Comparison of ENCODE assay signal across 8 cellular contexts in genomic region chr12:51885294-51886020, GRCh38. TPM values are rescaled to one million over a fixed set of nuclear protein-coding genes. Genes with fewer than 3 reads are reported as not detected.
A peak's percentile ranks its signal among the peaks of the same experiment; 100 is the strongest.
DNase-seq lines count a peak whose midpoint lies in the region; ATAC-seq, FAIRE-seq and TF ChIP-seq lines count a peak whose summit lies in the region.
"Not testable (repeated sequence)": the region's sequence is repeated elsewhere in the genome, so short reads cannot be mapped to it uniquely, and the experiment has no call there.
"Had no signal": no experiment of that assay in that cellular context is flagged by ENCODE, and none has a peak within 500 bp of the region (broad histone marks: within the 10 kb centered on the region; RNA-seq: fewer than 3 reads in every experiment).

No MANE protein-coding gene starts in this region.

- not testable (repeated sequence) for TF ChIP-seq CTCF in IMR-90 (conservative IDR thresholded peaks at IDR 0.05; ENCODE audit: low read depth, low read length); mammary epithelial cell (conservative IDR thresholded peaks at IDR 0.05 in 1 of 2, IDR thresholded peaks at IDR 0.05 in 1 of 2; ENCODE audit: extremely low read depth in 1 of 2, insufficient read depth in 1 of 2, low read depth in 1 of 2, low read length in 2 of 2); HepG2 (CRISPR knock-in tag; IDR thresholded peaks at IDR 0.05)

- H3K9me3 ChIP-seq in IMR-90 (ENCODE audit: control insufficient read depth, insufficient read depth, low read length); mammary epithelial cell (replicated peaks; ENCODE audit: insufficient read depth, low read length); HepG2 (ENCODE audit: low read length): not testable (repeated sequence)

- H3K4me3 Mint-ChIP-seq in activated CD4-positive, alpha-beta memory T cell treated with anti-CD3 and anti-CD28 coated beads, Interleukin-2, amount 10 ng/mL, durations not matched to agents 7 days and 5 days: not testable (repeated sequence)

- peak overlapping the region; percentile 46; the same call in 1 of the 2 replicates for H3K4ac ChIP-seq in IMR-90 (ENCODE audit: low read depth, low read length)

- H3K79me1 ChIP-seq in IMR-90 (ENCODE audit: low read depth in 1 of 2, low read length in 2 of 2): not testable (repeated sequence)

- not testable (repeated sequence) for FAIRE-seq in HepG2 (lab: Jason Lieb, UNC)

- not testable (repeated sequence) for H3K4me2 ChIP-seq in IMR-90 (ENCODE audit: low read depth, low read length)
- H3K4me2 ChIP-seq in mammary epithelial cell (ENCODE audit: insufficient read depth, low read depth, low read length) (peak overlapping the region; percentile 7), HepG2 (ENCODE audit: low read depth, low read length) (peak overlapping the region; percentile 20; the same call in 1 of the 2 replicates)

- H2AFZ ChIP-seq in IMR-90 (replicated peaks; ENCODE audit: low read length, poor library complexity) (peak overlapping the region; percentile 74), mammary epithelial cell (ENCODE audit: low read depth, low read length) (peak overlapping the region; percentile 48)
- not testable (repeated sequence) for H2AFZ ChIP-seq in HepG2 (ENCODE audit: low read length)

- intact Hi-C loops in IMR-90 (cut with micrococcal nuclease); mammary epithelial cell (cut with micrococcal nuclease); HepG2 (cut with micrococcal nuclease; ENCODE audit: unreplicated experiment); sciatic nerve (cut with DNase I): not testable (repeated sequence)

- not testable (repeated sequence) for H3K27me3 Mint-ChIP-seq in activated CD4-positive, alpha-beta memory T cell treated with anti-CD3 and anti-CD28 coated beads, Interleukin-2, amount 10 ng/mL, durations not matched to agents 7 days and 5 days

- H3K4me3 ChIP-seq in IMR-90 (ENCODE audit: insufficient read depth, low read depth, low read length); mammary epithelial cell (replicated peaks in 1 of 3; ENCODE audit: insufficient read depth in 1 of 3, low read depth in 2 of 3, low read length in 3 of 3); HepG2 (replicated peaks in 1 of 3; ENCODE audit: insufficient read depth in 1 of 3, low read depth in 2 of 3, low read length in 3 of 3): not testable (repeated sequence)

- peak overlapping the region; percentile 13; the same call in 1 of the 2 replicates for H2BK20ac ChIP-seq in IMR-90 (ENCODE audit: low read depth, low read length)

- H3K18ac ChIP-seq in IMR-90 (ENCODE audit: low read depth, low read length): not testable (repeated sequence)

- not testable (repeated sequence) for H3K9ac ChIP-seq in IMR-90 (ENCODE audit: low read depth, low read length); mammary epithelial cell (ENCODE audit: insufficient read depth, low read length); HepG2 (ENCODE audit: insufficient read depth, low read depth, low read length)

- H3K79me2 ChIP-seq in mammary epithelial cell (ENCODE audit: insufficient read depth, low read length); HepG2 (ENCODE audit: insufficient read depth, low read length): not testable (repeated sequence)

- not testable (repeated sequence) for H3K9me3 Mint-ChIP-seq in activated CD4-positive, alpha-beta memory T cell treated with anti-CD3 and anti-CD28 coated beads, Interleukin-2, amount 10 ng/mL, durations not matched to agents 7 days and 5 days

- not testable (repeated sequence) for TF ChIP-seq POLR2A in IMR-90 (IDR thresholded peaks at IDR 0.05; ENCODE audit: low read depth, low read length); HepG2 (IDR thresholded peaks at IDR 0.05; ENCODE audit: insufficient read depth in 1 of 2, low read depth in 2 of 2, low read length in 2 of 2)

- peak overlapping the region; percentile 18; the same call in 1 of the 3 replicates for H2BK15ac ChIP-seq in IMR-90 (ENCODE audit: low read depth, low read length)

- TF ChIP-seq RAD21 in IMR-90 (IDR thresholded peaks at IDR 0.05; ENCODE audit: low read length); HepG2 (CRISPR knock-in tag; IDR thresholded peaks at IDR 0.05): not testable (repeated sequence)

- H4K91ac ChIP-seq in IMR-90 (ENCODE audit: insufficient read depth, low read depth, low read length): peak overlapping the region; percentile 13; the same call in 1 of the 2 replicates

- not testable (repeated sequence) for H2AK9ac ChIP-seq in IMR-90 (replicated peaks; ENCODE audit: low read depth, low read length, poor library complexity)

- peak overlapping the region; percentile 30; the same call in 1 of the 2 replicates for H4K5ac ChIP-seq in IMR-90 (ENCODE audit: low read depth, low read length)

- not testable (repeated sequence) for ATAC-seq in IMR-90 (ENCODE audit: low read depth); HepG2; sciatic nerve

- H3K27me3 ChIP-seq in IMR-90 (ENCODE audit: control insufficient read depth, insufficient read depth, low read length); mammary epithelial cell (ENCODE audit: insufficient read depth, low read length); HepG2 (ENCODE audit: control insufficient read depth in 1 of 2, insufficient read depth in 2 of 2, low read length in 2 of 2): not testable (repeated sequence)

- H3K4me1 Mint-ChIP-seq in activated CD4-positive, alpha-beta memory T cell treated with anti-CD3 and anti-CD28 coated beads, Interleukin-2, amount 10 ng/mL, durations not matched to agents 7 days and 5 days: peaks cover 24% of the 10 kb centered on the region

- not testable (repeated sequence) for H4K20me1 ChIP-seq in IMR-90 (ENCODE audit: insufficient read depth, low read length); mammary epithelial cell (ENCODE audit: insufficient read depth, low read length); HepG2 (ENCODE audit: insufficient read depth, low read length)

- H3K36me3 ChIP-seq in IMR-90 (ENCODE audit: control insufficient read depth, insufficient read depth, low read length); mammary epithelial cell (ENCODE audit: insufficient read depth, low read length); HepG2 (replicated peaks in 1 of 2; ENCODE audit: control insufficient read depth in 1 of 2, insufficient read depth in 2 of 2, low read length in 2 of 2): not testable (repeated sequence)

- CTCF ChIA-PET in IMR-90 (lab: Yijun Ruan, JAX) (interaction anchor here (1.0 to 2.4 kb wide), 4 partner anchors 9 to 465 kb away, joined by 3 to 12 read pairs (median 4); no protein-coding TSS in a partner anchor), mammary epithelial cell (lab: Charles Lee; ENCODE audit: low non-redundant PET) (interaction anchor here (0.7 kb wide), 2 partner anchors 62 to 140 kb away, joined by 3 to 4 read pairs; no protein-coding TSS in a partner anchor)
- CTCF ChIA-PET in activated CD4-positive, alpha-beta memory T cell treated with anti-CD3 and anti-CD28 coated beads, Interleukin-2, amount 10 ng/mL, durations not matched to agents 7 days and 5 days (lab: Charles Lee): interaction anchor here (0.7 to 2.3 kb wide), 15 partner anchors 10 to 147 kb away, joined by 3 to 17 read pairs (median 4); no protein-coding TSS in a partner anchor
- CTCF ChIA-PET in HepG2 (lab: Yijun Ruan, JAX; ENCODE audit: low intra/inter-chr PET ratio, low total read pairs): not testable (repeated sequence)

- H3K4me1 ChIP-seq in IMR-90 (ENCODE audit: control insufficient read depth, insufficient read depth, low read length); mammary epithelial cell (ENCODE audit: insufficient read depth, low read length): not testable (repeated sequence)
- H3K4me1 ChIP-seq in HepG2 (ENCODE audit: insufficient read depth, low read length): peaks cover 38% of the 10 kb centered on the region

- H3K9me1 ChIP-seq in IMR-90 (ENCODE audit: insufficient read depth, low read length): not testable (repeated sequence)

- H3K36me3 Mint-ChIP-seq in activated CD4-positive, alpha-beta memory T cell treated with anti-CD3 and anti-CD28 coated beads, Interleukin-2, amount 10 ng/mL, durations not matched to agents 7 days and 5 days (ENCODE audit: low read depth): not testable (repeated sequence)

- not testable (repeated sequence) for TF ChIP-seq EP300 in HepG2 (IDR thresholded peaks at IDR 0.05; ENCODE audit: low read depth in 2 of 2, low read length in 2 of 2); HepG2 (CRISPR knock-in tag; IDR thresholded peaks at IDR 0.05; ENCODE audit: borderline replicate concordance)

- not testable (repeated sequence) for H3K23ac ChIP-seq in IMR-90 (ENCODE audit: low read depth, low read length)

- peak overlapping the region; percentile 78 for H3K27ac Mint-ChIP-seq in activated CD4-positive, alpha-beta memory T cell treated with anti-CD3 and anti-CD28 coated beads, Interleukin-2, amount 10 ng/mL, durations not matched to agents 7 days and 5 days

- H2BK5ac ChIP-seq in IMR-90 (ENCODE audit: low read depth, low read length, poor library complexity, severe bottlenecking): peak overlapping the region; percentile 76

- BruUV-seq in IMR-90 (replicated peaks; lab: Mats Ljungman, UMichigan); mammary epithelial cell (replicated peaks; lab: Mats Ljungman, UMichigan); HepG2 (replicated peaks; lab: Mats Ljungman, UMichigan): not testable (repeated sequence)

- H2AK5ac ChIP-seq in IMR-90 (ENCODE audit: low read depth, low read length): peak overlapping the region; percentile 63; the same call in 1 of the 2 replicates

- peak overlapping the region; percentile 12; the same call in 1 of the 2 replicates for H3K27ac ChIP-seq in IMR-90 (ENCODE audit: insufficient read depth, low read length)
- not testable (repeated sequence) for H3K27ac ChIP-seq in mammary epithelial cell (ENCODE audit: insufficient read depth, low read depth, low read length); HepG2 (ENCODE audit: extremely low read length, insufficient read depth, low read length)

- H3K56ac ChIP-seq in IMR-90 (ENCODE audit: extremely low read depth, insufficient read depth, low read length): not testable (repeated sequence)

- DNase-seq in IMR-90; activated CD4-positive, alpha-beta memory T cell treated with anti-CD3 and anti-CD28 coated beads, Interleukin-2, amount 10 ng/mL, durations not matched to agents 7 days and 5 days; mammary epithelial cell; HepG2 (ENCODE audit: low spot score): not testable (repeated sequence)
- peak; percentile 42 for DNase-seq in sciatic nerve (ENCODE audit: low spot score)

- H3K14ac ChIP-seq in IMR-90 (replicated peaks; ENCODE audit: low read depth, low read length): 0 out of 2 replicates have a peak overlapping the region, but pooled peaks have one; percentile 43

- in situ Hi-C loops in IMR-90 (cut with MboI; ENCODE audit: low sequenced_read_pairs); mammary epithelial cell (cut with MboI; ENCODE audit: low sequenced_read_pairs in 2 of 2); HepG2 (cut with HindIII; ENCODE audit: extremely low pct_ligation_motif_present, low pct_unique_long_range_greater_than_20kb): not testable (repeated sequence)

- dilution Hi-C loops in IMR-90 (cut with HindIII; ENCODE audit: low sequenced_read_pairs, unreplicated experiment): not testable (repeated sequence)
- dilution Hi-C loops in mammary epithelial cell (cut with HindIII; ENCODE audit: low sequenced_read_pairs): loop anchor here (5.0 kb wide), 1 partner anchor 77 kb away; no protein-coding TSS in a partner anchor

- H4K8ac ChIP-seq in IMR-90 (ENCODE audit: low read depth in 2 of 2, low read length in 2 of 2): peak overlapping the region; percentile 8 to 70; a peak in 3 of 4 replicates

- 97% methylated on average over 6 of the region's 10 CpGs; no CpG with 5 or more reads in 1 of the 2 experiments for WGBS in IMR-90 (ENCODE audit: extremely low coverage in 2 of 2, insufficient read length in 1 of 2), 2 experiments
- 92% methylated on average over 9 of the region's 10 CpGs for WGBS in mammary epithelial cell (ENCODE audit: low coverage, missing lambda C conversion rate)
- WGBS in HepG2 (ENCODE audit: low lambda C conversion rate): 76% methylated on average over 10 of the region's 10 CpGs

- peak overlapping the region; percentile 46; the same call in 1 of the 2 replicates for H2BK120ac ChIP-seq in IMR-90 (ENCODE audit: low read depth, low read length)

- POLR2A ChIA-PET in IMR-90 (lab: Charles Lee; ENCODE audit: unreplicated experiment): interaction anchor here (0.7 kb wide), 1 partner anchor 1091 kb away, joined by 5 read pairs; no protein-coding TSS in a partner anchor
- POLR2A ChIA-PET in activated CD4-positive, alpha-beta memory T cell treated with anti-CD3 and anti-CD28 coated beads, Interleukin-2, amount 10 ng/mL, durations not matched to agents 7 days and 5 days (lab: Charles Lee): interaction anchor here (1.0 to 1.3 kb wide), 6 partner anchors 11 to 1121 kb away, joined by 3 to 5 read pairs (median 4); partner anchors contain the start of genes EIF4B and NR4A1
- POLR2A ChIA-PET in HepG2 (lab: Yijun Ruan, JAX): interaction anchor here (1.2 kb wide), 1 partner anchor 9 kb away, joined by 4 read pairs; no protein-coding TSS in a partner anchor

RNA-seq across cellular contexts. Expression of gene ANKRD33, which starts 2.4 kb away (rescaled TPM):
- total RNA-seq in IMR-90 (2012; rRNA removed): under 0.01 TPM in 1 of 2 replicates, not detected in the other
- 0.03 TPM in 1 of 2 replicates, not detected in the other for polyA plus RNA-seq in IMR-90 (2012; rRNA removed)
- 0.02 TPM in 1 of 2 replicates, not detected in the other for polyA plus RNA-seq in IMR-90 (2012; cell fraction: cytosol; rRNA removed)
- polyA plus RNA-seq in IMR-90 (2012; cell fraction: nucleus; rRNA removed; ENCODE audit: low replicate concordance): 0.42 and 0.57 TPM in 2 replicates
- total RNA-seq in activated CD4-positive, alpha-beta memory T cell treated with anti-CD3 and anti-CD28 coated beads, Interleukin-2, amount 10 ng/mL, durations not matched to agents 7 days and 5 days: not detected
- not detected for total RNA-seq in mammary epithelial cell
- polyA plus RNA-seq in mammary epithelial cell: not detected
- polyA minus RNA-seq in mammary epithelial cell: not detected
- not detected in 2 replicates for total RNA-seq in HepG2 (2016; rRNA removed; fragmentation: Illumina TruSeq; extraction: Trizol)
- total RNA-seq in HepG2 (2016; cell fraction: cytosol; rRNA removed; fragmentation: Illumina TruSeq; extraction: Trizol; ENCODE audit: low read depth): not detected in 2 replicates
- total RNA-seq in HepG2 (2016; cell fraction: insoluble cytoplasmic fraction; rRNA removed; fragmentation: Illumina TruSeq; extraction: Trizol): not detected in 2 replicates
- not detected in 2 replicates for total RNA-seq in HepG2 (2016; cell fraction: membrane; rRNA removed; fragmentation: Illumina TruSeq; extraction: Trizol)
- total RNA-seq in HepG2 (2016; cell fraction: nucleus; rRNA removed; fragmentation: Illumina TruSeq; extraction: Trizol): not detected in 2 replicates
- 0.04 and 0.07 TPM in 2 replicates for polyA plus RNA-seq in HepG2 (2011; rRNA removed)
- polyA plus RNA-seq in HepG2 (2011; cell fraction: cytosol; rRNA removed): 0.03 and 0.04 TPM in 2 replicates
- polyA plus RNA-seq in HepG2 (2011; cell fraction: nucleus; rRNA removed): 0.16 and 0.33 TPM in 2 replicates
- polyA plus RNA-seq in HepG2 (2012): not detected in 2 replicates
- polyA plus RNA-seq in HepG2 (2016; cell fraction: cytosol; fragmentation: Illumina TruSeq; extraction: Trizol; ENCODE audit: low read depth): not detected in 2 replicates
- polyA plus RNA-seq in HepG2 (2016; cell fraction: insoluble cytoplasmic fraction; fragmentation: Illumina TruSeq; extraction: Trizol; ENCODE audit: low read depth): not detected in 2 replicates
- not detected in 2 replicates for polyA plus RNA-seq in HepG2 (2016; cell fraction: membrane; fragmentation: Illumina TruSeq; extraction: Trizol; ENCODE audit: low read depth)
- not detected in 2 replicates for polyA plus RNA-seq in HepG2 (2016; cell fraction: nucleus; fragmentation: Illumina TruSeq; extraction: Trizol; ENCODE audit: insufficient read depth, low read depth)
- 0.05 and 0.18 TPM in 2 replicates for polyA minus RNA-seq in HepG2 (2011; rRNA and poly(A)+ RNA removed; ENCODE audit: low replicate concordance)
- polyA minus RNA-seq in HepG2 (2011; cell fraction: cytosol; rRNA and poly(A)+ RNA removed): not detected in 2 replicates
- polyA minus RNA-seq in HepG2 (2011; cell fraction: nucleus; rRNA and poly(A)+ RNA removed): not detected in 2 replicates
- total RNA-seq in sciatic nerve: 0.76 TPM
- total RNA-seq: dermis blood vessel endothelial cell, G401, LHCN-M2 had no signal

RNA-seq across cellular contexts. Expression of gene ACVRL1, which starts 21.8 kb away (rescaled TPM):
- total RNA-seq in IMR-90 (2012; rRNA removed) (5.8 and 7.5 TPM in 2 replicates), mammary epithelial cell (under 1 TPM in 1 of 2 donors, not detected in 1; 0.33 TPM), HepG2 (2016; rRNA removed; fragmentation: Illumina TruSeq; extraction: Trizol) (not detected in 2 replicates), sciatic nerve (57.6 TPM)
- polyA plus RNA-seq in IMR-90 (2012; rRNA removed) (6.4 and 8.0 TPM in 2 replicates), mammary epithelial cell (not detected), HepG2 (2011; rRNA removed) (not detected in 2 replicates)
- polyA plus RNA-seq in IMR-90 (2012; cell fraction: cytosol; rRNA removed): 4.5 and 11.0 TPM in 2 replicates
- polyA plus RNA-seq in IMR-90 (2012; cell fraction: nucleus; rRNA removed; ENCODE audit: low replicate concordance): 17.2 and 26.4 TPM in 2 replicates
- not detected for total RNA-seq in activated CD4-positive, alpha-beta memory T cell treated with anti-CD3 and anti-CD28 coated beads, Interleukin-2, amount 10 ng/mL, durations not matched to agents 7 days and 5 days
- polyA minus RNA-seq in mammary epithelial cell: not detected
- not detected in 2 replicates for total RNA-seq in HepG2 (2016; cell fraction: cytosol; rRNA removed; fragmentation: Illumina TruSeq; extraction: Trizol; ENCODE audit: low read depth)
- total RNA-seq in HepG2 (2016; cell fraction: insoluble cytoplasmic fraction; rRNA removed; fragmentation: Illumina TruSeq; extraction: Trizol): not detected in 2 replicates
- total RNA-seq in HepG2 (2016; cell fraction: membrane; rRNA removed; fragmentation: Illumina TruSeq; extraction: Trizol): not detected in 2 replicates
- not detected in 2 replicates for total RNA-seq in HepG2 (2016; cell fraction: nucleus; rRNA removed; fragmentation: Illumina TruSeq; extraction: Trizol)
- not detected in 2 replicates for polyA plus RNA-seq in HepG2 (2011; cell fraction: cytosol; rRNA removed)
- polyA plus RNA-seq in HepG2 (2011; cell fraction: nucleus; rRNA removed): not detected in 2 replicates
- not detected in 2 replicates for polyA plus RNA-seq in HepG2 (2012)
- not detected in 2 replicates for polyA plus RNA-seq in HepG2 (2016; cell fraction: cytosol; fragmentation: Illumina TruSeq; extraction: Trizol; ENCODE audit: low read depth)
- not detected in 2 replicates for polyA plus RNA-seq in HepG2 (2016; cell fraction: insoluble cytoplasmic fraction; fragmentation: Illumina TruSeq; extraction: Trizol; ENCODE audit: low read depth)
- not detected in 2 replicates for polyA plus RNA-seq in HepG2 (2016; cell fraction: membrane; fragmentation: Illumina TruSeq; extraction: Trizol; ENCODE audit: low read depth)
- not detected in 2 replicates for polyA plus RNA-seq in HepG2 (2016; cell fraction: nucleus; fragmentation: Illumina TruSeq; extraction: Trizol; ENCODE audit: insufficient read depth, low read depth)
- 0.05 TPM in 1 of 2 replicates, not detected in the other for polyA minus RNA-seq in HepG2 (2011; rRNA and poly(A)+ RNA removed; ENCODE audit: low replicate concordance)
- not detected in 2 replicates for polyA minus RNA-seq in HepG2 (2011; cell fraction: cytosol; rRNA and poly(A)+ RNA removed)
- not detected in 2 replicates for polyA minus RNA-seq in HepG2 (2011; cell fraction: nucleus; rRNA and poly(A)+ RNA removed)

RNA-seq across cellular contexts. Expression of gene FIGNL2, which starts 36.9 kb away (rescaled TPM):
- total RNA-seq in IMR-90 (2012; rRNA removed) (under 0.01 TPM in 2 replicates), mammary epithelial cell (under 1 TPM in 1 of 2 donors, not detected in 1; 0.50 TPM), HepG2 (2016; rRNA removed; fragmentation: Illumina TruSeq; extraction: Trizol) (0.76 and 1.00 TPM in 2 replicates), sciatic nerve (4.0 TPM)
- polyA plus RNA-seq in IMR-90 (2012; rRNA removed) (0.09 and 0.12 TPM in 2 replicates), mammary epithelial cell (not detected), HepG2 (2011; rRNA removed) (0.82 and 1.2 TPM in 2 replicates)
- polyA plus RNA-seq in IMR-90 (2012; cell fraction: cytosol; rRNA removed): 0.02 and 0.04 TPM in 2 replicates
- 0.61 and 0.62 TPM in 2 replicates for polyA plus RNA-seq in IMR-90 (2012; cell fraction: nucleus; rRNA removed; ENCODE audit: low replicate concordance)
- under 1 TPM; 0.23 to 0.33 TPM for total RNA-seq in activated CD4-positive, alpha-beta memory T cell treated with anti-CD3 and anti-CD28 coated beads, Interleukin-2, amount 10 ng/mL, durations not matched to agents 7 days and 5 days
- not detected for polyA minus RNA-seq in mammary epithelial cell
- 0.10 and 0.18 TPM in 2 replicates for total RNA-seq in HepG2 (2016; cell fraction: cytosol; rRNA removed; fragmentation: Illumina TruSeq; extraction: Trizol; ENCODE audit: low read depth)
- total RNA-seq in HepG2 (2016; cell fraction: insoluble cytoplasmic fraction; rRNA removed; fragmentation: Illumina TruSeq; extraction: Trizol): 0.73 and 1.2 TPM in 2 replicates
- total RNA-seq in HepG2 (2016; cell fraction: membrane; rRNA removed; fragmentation: Illumina TruSeq; extraction: Trizol): 0.53 and 0.62 TPM in 2 replicates
- total RNA-seq in HepG2 (2016; cell fraction: nucleus; rRNA removed; fragmentation: Illumina TruSeq; extraction: Trizol): 0.56 and 0.78 TPM in 2 replicates
- 0.99 and 1.2 TPM in 2 replicates for polyA plus RNA-seq in HepG2 (2011; cell fraction: cytosol; rRNA removed)
- polyA plus RNA-seq in HepG2 (2011; cell fraction: nucleus; rRNA removed): 0.87 and 1.0 TPM in 2 replicates
- 0.51 TPM in 2 replicates for polyA plus RNA-seq in HepG2 (2012)
- 0.06 and 0.07 TPM in 2 replicates for polyA plus RNA-seq in HepG2 (2016; cell fraction: cytosol; fragmentation: Illumina TruSeq; extraction: Trizol; ENCODE audit: low read depth)
- polyA plus RNA-seq in HepG2 (2016; cell fraction: insoluble cytoplasmic fraction; fragmentation: Illumina TruSeq; extraction: Trizol; ENCODE audit: low read depth): 1.6 TPM in 2 replicates
- 0.46 and 0.47 TPM in 2 replicates for polyA plus RNA-seq in HepG2 (2016; cell fraction: membrane; fragmentation: Illumina TruSeq; extraction: Trizol; ENCODE audit: low read depth)
- 1.3 and 1.4 TPM in 2 replicates for polyA plus RNA-seq in HepG2 (2016; cell fraction: nucleus; fragmentation: Illumina TruSeq; extraction: Trizol; ENCODE audit: insufficient read depth, low read depth)
- 1.9 TPM in 1 of 2 replicates, not detected in the other for polyA minus RNA-seq in HepG2 (2011; rRNA and poly(A)+ RNA removed; ENCODE audit: low replicate concordance)
- polyA minus RNA-seq in HepG2 (2011; cell fraction: cytosol; rRNA and poly(A)+ RNA removed): 0.99 and 1.1 TPM in 2 replicates
- 0.50 and 0.77 TPM in 2 replicates for polyA minus RNA-seq in HepG2 (2011; cell fraction: nucleus; rRNA and poly(A)+ RNA removed)
